Comparison of ENCODE assay signal across 18 cellular contexts in genomic region chr7:79709574-79710409, GRCh38.
DNase-seq lines count a peak whose midpoint lies in the region; ATAC-seq and TF ChIP-seq lines count a peak whose summit lies in the region.
"Had no signal": no experiment of that assay in that cellular context is flagged by ENCODE, and none has a peak within 500 bp of the region (broad histone marks: within the 10 kb centered on the region; RNA-seq: fewer than 3 reads in every experiment).

No MANE protein-coding gene starts in this region.

- TF ChIP-seq POLR2A in adrenal gland (IDR thresholded peaks at IDR 0.05) = no peak
- no peak for TF ChIP-seq POLR2A in gastroesophageal sphincter (IDR thresholded peaks at IDR 0.05)

- H2BK12ac ChIP-seq in mesenchymal stem cell (ENCODE audit: low read length in 2 of 2) = no peak overlapping the region

- H3K27me3 Mint-ChIP-seq in CD8-positive, alpha-beta memory T cell = peaks cover 0 to 1% of the 10 kb centered on the region in 2 donors
- H3K27me3 Mint-ChIP-seq: activated B cell treated with CpG ODN at 0.5 μM for 24 hours, B cell, brain had no signal

- peaks cover 0 to 2% (median 0%) of the 10 kb centered on the region in 3 donors for H3K36me3 Mint-ChIP-seq in CD8-positive, alpha-beta memory T cell
- H3K36me3 Mint-ChIP-seq: brain had no signal

- H3K18ac ChIP-seq in mesenchymal stem cell (ENCODE audit: low read depth in 1 of 2, low read length in 2 of 2) = no peak overlapping the region

- no peaks in the 10 kb centered on the region for H3K4me1 ChIP-seq in mesenchymal stem cell (ENCODE audit: control insufficient read depth, insufficient read depth, low read depth, low read length)
- H3K4me1 ChIP-seq in CD8-positive, alpha-beta memory T cell (ENCODE audit: insufficient read depth, low read length) = no peaks in the 10 kb centered on the region
- H3K4me1 ChIP-seq in adrenal gland (replicated peaks in 1 of 2) = no peaks in the 10 kb centered on the region
- H3K4me1 ChIP-seq in gastroesophageal sphincter = no peaks in the 10 kb centered on the region
- H3K4me1 ChIP-seq: prostate gland had no signal

- H3K79me1 ChIP-seq in mesenchymal stem cell (replicated peaks; ENCODE audit: low read length, poor library complexity, severe bottlenecking) = no peaks in the 10 kb centered on the region

- no peak overlapping the region for H3K4me2 ChIP-seq in mesenchymal stem cell (ENCODE audit: low read length, poor library complexity, severe bottlenecking)

- H3K27me3 ChIP-seq in mesenchymal stem cell (ENCODE audit: control insufficient read depth in 1 of 2, insufficient read depth in 1 of 2, low read length in 2 of 2) (no peaks in the 10 kb centered on the region), adrenal gland (no peaks in the 10 kb centered on the region), gastroesophageal sphincter (no peaks in the 10 kb centered on the region)
- H3K27me3 ChIP-seq in CD8-positive, alpha-beta memory T cell (ENCODE audit: insufficient read depth, low read length, poor library complexity, severe bottlenecking) = no peaks in the 10 kb centered on the region

- no peak overlapping the region for H3K4ac ChIP-seq in mesenchymal stem cell (ENCODE audit: low read depth in 1 of 2, low read length in 2 of 2)

- H2BK120ac ChIP-seq in mesenchymal stem cell (ENCODE audit: low read depth, low read length) = no peak overlapping the region

- H3K9ac ChIP-seq in mesenchymal stem cell (ENCODE audit: low read length) = no peak overlapping the region

- H3K14ac ChIP-seq in mesenchymal stem cell (ENCODE audit: low read length in 2 of 2) = no peak overlapping the region

- POLR2A ChIA-PET in CD8-positive, alpha-beta memory T cell (lab: Charles Lee) = no interaction called here

- H3K27ac Mint-ChIP-seq in CD8-positive, alpha-beta memory T cell = no peak overlapping the region
- H3K27ac Mint-ChIP-seq: activated B cell treated with CpG ODN at 0.5 μM for 24 hours, B cell, brain had no signal

- peak; percentile 8 for DNase-seq in GM04504 (ENCODE audit: low read depth)
- peak; percentile 58 for DNase-seq in NCI-H1105 (lab: John Stamatoyannopoulos, UW)
- DNase-seq in astrocyte of the cerebellum (ENCODE audit: low read depth) = peak; percentile 11
- DNase-seq in mesenchymal stem cell = peak; percentile 9
- no peak for DNase-seq in CD8-positive, alpha-beta memory T cell
- no peak for DNase-seq in adrenal gland
- DNase-seq in activated CD4-positive, alpha-beta T cell treated with anti-CD3 and anti-CD28 coated beads for 1 hour = no peak
- DNase-seq: activated B cell treated with CpG ODN at 0.5 μM for 24 hours; activated T-cell treated with anti-CD3 and anti-CD28 coated beads, Interleukin-2, amount 50 U/mL, for 48 hours; MM.1S; NCI-H526; stimulated activated CD4-positive, alpha-beta T cell treated with anti-CD3 and anti-CD28 coated beads, Interleukin-2, amount 100 ng/mL, for 48 hours; stimulated activated naive CD4-positive, alpha-beta T cell treated with Interleukin-2 at 50 U/mL for 16 hours had no signal

- in situ Hi-C loops in astrocyte of the cerebellum (cut with HindIII; ENCODE audit: low sequenced_read_pairs) = no loop called here

- TF ChIP-seq CTCF in astrocyte of the cerebellum (IDR thresholded peaks at IDR 0.05; ENCODE audit: low read depth, low read length, missing control alignments) (no peak), adrenal gland (IDR thresholded peaks at IDR 0.05) (no peak), gastroesophageal sphincter (IDR thresholded peaks at IDR 0.05) (no peak)

- no peaks in the 10 kb centered on the region for H3K36me3 ChIP-seq in mesenchymal stem cell (ENCODE audit: control insufficient read depth in 1 of 2, insufficient read depth in 2 of 2, low read depth in 1 of 2, low read length in 2 of 2)
- no peaks in the 10 kb centered on the region for H3K36me3 ChIP-seq in CD8-positive, alpha-beta memory T cell (ENCODE audit: insufficient read depth, low read length)
- no peaks in the 10 kb centered on the region for H3K36me3 ChIP-seq in adrenal gland (replicated peaks in 1 of 2)
- no peaks in the 10 kb centered on the region for H3K36me3 ChIP-seq in gastroesophageal sphincter
- H3K36me3 ChIP-seq: prostate gland had no signal

- H3K23ac ChIP-seq in mesenchymal stem cell (ENCODE audit: low read length in 2 of 2) = no peak overlapping the region

- H3K9me3 Mint-ChIP-seq in CD8-positive, alpha-beta memory T cell = peaks cover 0 to 14% (median 6%) of the 10 kb centered on the region in 5 donors
- H3K9me3 Mint-ChIP-seq: activated B cell treated with CpG ODN at 0.5 μM for 24 hours, brain had no signal

- H2BK15ac ChIP-seq in mesenchymal stem cell (ENCODE audit: low read depth, poor library complexity, severe bottlenecking) = no peak overlapping the region

- intact Hi-C loops in adrenal gland (cut with DNase I) = no loop called here

- TF ChIP-seq EP300 in gastroesophageal sphincter (IDR thresholded peaks at IDR 0.05) = no peak

- H2AK5ac ChIP-seq in mesenchymal stem cell (ENCODE audit: low read length, severe bottlenecking) = no peak overlapping the region

- CTCF ChIA-PET in CD8-positive, alpha-beta memory T cell (lab: Charles Lee) = no interaction called here

- H3K4me3 ChIP-seq in astrocyte of the cerebellum (ENCODE audit: low read depth, low read length) = no peak overlapping the region
- no peak overlapping the region for H3K4me3 ChIP-seq in mesenchymal stem cell (ENCODE audit: insufficient read depth in 1 of 2, low read depth in 1 of 2, low read length in 2 of 2)
- no peak overlapping the region for H3K4me3 ChIP-seq in CD8-positive, alpha-beta memory T cell (ENCODE audit: low read length)
- no peak overlapping the region for H3K4me3 ChIP-seq in adrenal gland
- no peak overlapping the region for H3K4me3 ChIP-seq in gastroesophageal sphincter
- H3K4me3 ChIP-seq: prostate gland, SK-N-MC had no signal

- ATAC-seq in gastroesophageal sphincter = no peak

- 19% methylated on average over 3 of the region's 5 CpGs for WGBS in mesenchymal stem cell
- whole genome bisulfite sequencing in adrenal gland, 4 donors = 71 to 77% (median 74%) methylated on average over 5 of the region's 5 CpGs
- 58 to 60% methylated on average over 4 to 5 of the region's 5 CpGs for WGBS in gastroesophageal sphincter (ENCODE audit: low coverage in 1 of 2), 2 donors

- H3K27ac ChIP-seq in mesenchymal stem cell (ENCODE audit: low read length, poor library complexity, severe bottlenecking) = no peak overlapping the region
- H3K27ac ChIP-seq in CD8-positive, alpha-beta memory T cell (ENCODE audit: low read depth, low read length) = no peak overlapping the region
- H3K27ac ChIP-seq in adrenal gland = no peak overlapping the region
- no peak overlapping the region for H3K27ac ChIP-seq in gastroesophageal sphincter
- H3K27ac ChIP-seq: prostate gland, SK-N-MC had no signal

- no peak overlapping the region for H3K4me3 Mint-ChIP-seq in CD8-positive, alpha-beta memory T cell
- H3K4me3 Mint-ChIP-seq: activated B cell treated with CpG ODN at 0.5 μM for 24 hours, B cell, brain had no signal

- no peak overlapping the region for H2BK5ac ChIP-seq in mesenchymal stem cell (ENCODE audit: low read depth, low read length, poor library complexity, severe bottlenecking)

- no peak overlapping the region for H4K8ac ChIP-seq in mesenchymal stem cell (ENCODE audit: low read length)

- H2AFZ ChIP-seq in mesenchymal stem cell (ENCODE audit: low read depth, low read length) = no peak overlapping the region

- no peaks in the 10 kb centered on the region for H3K4me1 Mint-ChIP-seq in CD8-positive, alpha-beta memory T cell
- H3K4me1 Mint-ChIP-seq: activated B cell treated with CpG ODN at 0.5 μM for 24 hours, B cell, brain had no signal

- no peak overlapping the region for H4K91ac ChIP-seq in mesenchymal stem cell (ENCODE audit: low read length)

- H3K9me3 ChIP-seq in mesenchymal stem cell (ENCODE audit: control insufficient read depth, low read length) = no peaks in the 10 kb centered on the region
- no peaks in the 10 kb centered on the region for H3K9me3 ChIP-seq in CD8-positive, alpha-beta memory T cell (ENCODE audit: low read length)
- H3K9me3 ChIP-seq in adrenal gland (replicated peaks in 1 of 3) = peaks cover 0 to 3% (median 0%) of the 10 kb centered on the region in 3 donors
- no peaks in the 10 kb centered on the region for H3K9me3 ChIP-seq in gastroesophageal sphincter
- H3K9me3 ChIP-seq: prostate gland had no signal

Comparison
In these comparisons a context has a peak if more than half of its experiments do, and no peak if none do; other contexts are left out.
1. DNase-seq: peak in GM04504 (single experiment), NCI-H1105 (single experiment), astrocyte of the cerebellum (single experiment) and mesenchymal stem cell (single experiment); none in CD8-positive, alpha-beta memory T cell (0 of 5), adrenal gland (0 of 7) and activated CD4-positive, alpha-beta T cell treated with anti-CD3 and anti-CD28 coated beads for 1 hour (single experiment).